ENCODE assay signal across 8 cellular contexts in genomic region chr19:23823952-23824389, GRCh38.
A peak's percentile ranks its signal among the peaks of the same experiment; 100 is the strongest.
DNase-seq lines count a peak whose midpoint lies in the region; ATAC-seq, FAIRE-seq and TF ChIP-seq lines count a peak whose summit lies in the region.

No MANE protein-coding gene starts in this region.

- WGBS in HepG2 (ENCODE audit: low lambda C conversion rate): 3% methylated on average over 2 of the region's 2 CpGs

- no peak overlapping the region for H2AFZ ChIP-seq in HepG2 (ENCODE audit: low read length)

- in situ Hi-C loops in HepG2 (cut with HindIII; ENCODE audit: extremely low pct_ligation_motif_present, low pct_unique_long_range_greater_than_20kb): no loop called here

- peaks cover 74% of the 10 kb centered on the region for H3K9me3 ChIP-seq in HepG2 (ENCODE audit: low read length)

- TF ChIP-seq CTCF in HL-60 (IDR thresholded peaks at IDR 0.05; ENCODE audit: insufficient read depth, low read length): peak; percentile 46
- no peak for TF ChIP-seq CTCF in HepG2 (CRISPR knock-in tag; IDR thresholded peaks at IDR 0.05)

- H3K4me2 ChIP-seq in HepG2 (ENCODE audit: low read depth, low read length): no peak overlapping the region

- no peaks in the 10 kb centered on the region for H3K4me1 ChIP-seq in HepG2 (ENCODE audit: insufficient read depth, low read length)

- ATAC-seq in HepG2: no peak
- ATAC-seq in HG03378 (IDR thresholded peaks at IDR 0.05; ENCODE audit: unreplicated experiment): no peak
- no peak for ATAC-seq in left cardiac atrium

- H4K20me1 ChIP-seq in HepG2 (ENCODE audit: insufficient read depth, low read length): no peaks in the 10 kb centered on the region

- H3K27ac ChIP-seq in HL-60 (replicated peaks): no peak overlapping the region
- no peak overlapping the region for H3K27ac ChIP-seq in HepG2 (ENCODE audit: extremely low read length, insufficient read depth, low read length)

- intact Hi-C loops in HepG2 (cut with micrococcal nuclease; ENCODE audit: unreplicated experiment) (no loop called here), left cardiac atrium (cut with DNase I) (no loop called here)

- no peak for TF ChIP-seq POLR2A in HepG2 (IDR thresholded peaks at IDR 0.05; ENCODE audit: insufficient read depth in 1 of 2, low read depth in 2 of 2, low read length in 2 of 2)

- H3K79me2 ChIP-seq in HepG2 (ENCODE audit: insufficient read depth, low read length): no peaks in the 10 kb centered on the region

- BruUV-seq in HepG2 (replicated peaks; lab: Mats Ljungman, UMichigan): no TSS peak

- CTCF ChIA-PET in HepG2 (lab: Yijun Ruan, JAX; ENCODE audit: low intra/inter-chr PET ratio, low total read pairs): no interaction called here

- FAIRE-seq in HepG2 (lab: Jason Lieb, UNC): no peak

- no peak for TF ChIP-seq RAD21 in HepG2 (CRISPR knock-in tag; IDR thresholded peaks at IDR 0.05)

- peak; percentile 36 for DNase-seq in NCI-H1105 treated with DMSO at 0.1 percent for 48 hours (lab: John Stamatoyannopoulos, UW)
- DNase-seq in NCI-H1105 (lab: John Stamatoyannopoulos, UW): no peak
- peak; percentile 42 to 87 for DNase-seq in HL-60 (ENCODE audit: low read depth in 1 of 2, low spot score in 1 of 2)
- DNase-seq in UCSD-AML1 (lab: John Stamatoyannopoulos, UW; ENCODE audit: unreplicated experiment): peak; percentile 14
- peak; percentile 9 for DNase-seq in HepG2 (ENCODE audit: low spot score)
- DNase-seq in NCI-H345 treated with DMSO at 0.1 percent for 48 hours (lab: John Stamatoyannopoulos, UW; ENCODE audit: unreplicated experiment): no peak
- DNase-seq in left cardiac atrium: no peak

- H3K9ac ChIP-seq in HepG2 (ENCODE audit: insufficient read depth, low read depth, low read length): no peak overlapping the region

- H3K36me3 ChIP-seq in HepG2 (replicated peaks in 1 of 2; ENCODE audit: control insufficient read depth in 1 of 2, insufficient read depth in 2 of 2, low read length in 2 of 2): no peaks in the 10 kb centered on the region

- H3K4me3 ChIP-seq in HL-60 (replicated peaks; ENCODE audit: insufficient read depth, low read length) (no peak overlapping the region), HepG2 (replicated peaks in 1 of 3; ENCODE audit: insufficient read depth in 1 of 3, low read depth in 2 of 3, low read length in 3 of 3) (no peak overlapping the region)

- POLR2A ChIA-PET in HepG2 (lab: Yijun Ruan, JAX): no interaction called here

- H3K27me3 ChIP-seq in HL-60 (ENCODE audit: insufficient read depth, poor library complexity, severe bottlenecking) (no peaks in the 10 kb centered on the region), HepG2 (ENCODE audit: control insufficient read depth in 1 of 2, insufficient read depth in 2 of 2, low read length in 2 of 2) (no peaks in the 10 kb centered on the region)

- TF ChIP-seq EP300 in HepG2 (IDR thresholded peaks at IDR 0.05; ENCODE audit: low read depth in 2 of 2, low read length in 2 of 2) (no peak), HepG2 (CRISPR knock-in tag; IDR thresholded peaks at IDR 0.05; ENCODE audit: borderline replicate concordance) (no peak)

TF ChIP-seq in HepG2, 621 proteins besides CTCF, POLR2A, EP300 and RAD21:
- TF ChIP-seq DNMT1 (CRISPR knock-in tag; IDR thresholded peaks at IDR 0.05) (no peak), MAF1 (CRISPR knock-in tag; IDR thresholded peaks at IDR 0.05; ENCODE audit: borderline replicate concordance) (no peak), MAFK (conservative IDR thresholded peaks at IDR 0.05 in 1 of 2, IDR thresholded peaks at IDR 0.05 in 1 of 2; ENCODE audit: low read length in 2 of 2) (peak; percentile 8 to 45; a peak in 1 of 4 replicates), STAT5B (CRISPR knock-in tag; IDR thresholded peaks at IDR 0.05) (no peak), MEF2D (CRISPR knock-in tag; IDR thresholded peaks at IDR 0.05) (no peak), ATF1 (CRISPR knock-in tag; IDR thresholded peaks at IDR 0.05) (no peak), ZNF207 (IDR thresholded peaks at IDR 0.05; ENCODE audit: borderline replicate concordance) (no peak), FOSL1 (CRISPR knock-in tag; IDR thresholded peaks at IDR 0.05; ENCODE audit: borderline replicate concordance) (no peak), ZNF432 (CRISPR knock-in tag; IDR thresholded peaks at IDR 0.05; ENCODE audit: borderline replicate concordance) (no peak), MTA1 (CRISPR knock-in tag; IDR thresholded peaks at IDR 0.05; ENCODE audit: borderline replicate concordance) (no peak), SETDB1 (CRISPR knock-in tag; IDR thresholded peaks at IDR 0.05; ENCODE audit: borderline replicate concordance) (peak; percentile 100), MAFF (IDR thresholded peaks at IDR 0.05; ENCODE audit: low read depth, low read length) (0 out of 2 replicates have a peak, but pooled peaks have one; percentile 28), TP53 (CRISPR knock-in tag; conservative IDR thresholded peaks at IDR 0.05) (no peak), ZNF225 (CRISPR knock-in tag; IDR thresholded peaks at IDR 0.05) (no peak), DMAP1 (CRISPR knock-in tag; IDR thresholded peaks at IDR 0.05) (no peak), STAG1 (CRISPR knock-in tag; IDR thresholded peaks at IDR 0.05) (0 out of 2 replicates have a peak, but pooled peaks have one; percentile 15), ZNF136 (CRISPR knock-in tag; IDR thresholded peaks at IDR 0.05; ENCODE audit: low read depth) (no peak), GABPA (IDR thresholded peaks at IDR 0.05; ENCODE audit: low read depth, low read length) (no peak), GABPA (CRISPR knock-in tag; IDR thresholded peaks at IDR 0.05; ENCODE audit: low read depth) (peak; percentile 23; the same call in 1 of the 2 replicates)
- TF ChIP-seq, protein P1, sequence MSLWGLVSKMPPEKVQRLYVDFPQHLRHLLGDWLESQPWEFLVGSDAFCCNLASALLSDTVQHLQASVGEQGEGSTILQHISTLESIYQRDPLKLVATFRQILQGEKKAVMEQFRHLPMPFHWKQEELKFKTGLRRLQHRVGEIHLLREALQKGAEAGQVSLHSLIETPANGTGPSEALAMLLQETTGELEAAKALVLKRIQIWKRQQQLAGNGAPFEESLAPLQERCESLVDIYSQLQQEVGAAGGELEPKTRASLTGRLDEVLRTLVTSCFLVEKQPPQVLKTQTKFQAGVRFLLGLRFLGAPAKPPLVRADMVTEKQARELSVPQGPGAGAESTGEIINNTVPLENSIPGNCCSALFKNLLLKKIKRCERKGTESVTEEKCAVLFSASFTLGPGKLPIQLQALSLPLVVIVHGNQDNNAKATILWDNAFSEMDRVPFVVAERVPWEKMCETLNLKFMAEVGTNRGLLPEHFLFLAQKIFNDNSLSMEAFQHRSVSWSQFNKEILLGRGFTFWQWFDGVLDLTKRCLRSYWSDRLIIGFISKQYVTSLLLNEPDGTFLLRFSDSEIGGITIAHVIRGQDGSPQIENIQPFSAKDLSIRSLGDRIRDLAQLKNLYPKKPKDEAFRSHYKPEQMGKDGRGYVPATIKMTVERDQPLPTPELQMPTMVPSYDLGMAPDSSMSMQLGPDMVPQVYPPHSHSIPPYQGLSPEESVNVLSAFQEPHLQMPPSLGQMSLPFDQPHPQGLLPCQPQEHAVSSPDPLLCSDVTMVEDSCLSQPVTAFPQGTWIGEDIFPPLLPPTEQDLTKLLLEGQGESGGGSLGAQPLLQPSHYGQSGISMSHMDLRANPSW (CRISPR knock-in tag; IDR thresholded peaks at IDR 0.05; ENCODE audit: borderline replicate concordance): no peak

Comparison
In these comparisons a context has a peak if more than half of its experiments do, and no peak if none do; other contexts are left out.
1. DNase-seq: peak in NCI-H1105 treated with DMSO at 0.1 percent for 48 hours (single experiment), HL-60 (2 of 2), UCSD-AML1 (single experiment) and HepG2 (single experiment); none in NCI-H1105 (single experiment), NCI-H345 treated with DMSO at 0.1 percent for 48 hours (single experiment) and left cardiac atrium (single experiment).